Comparison of ENCODE assay signal across 1 cellular context in the genomic region with DNA sequence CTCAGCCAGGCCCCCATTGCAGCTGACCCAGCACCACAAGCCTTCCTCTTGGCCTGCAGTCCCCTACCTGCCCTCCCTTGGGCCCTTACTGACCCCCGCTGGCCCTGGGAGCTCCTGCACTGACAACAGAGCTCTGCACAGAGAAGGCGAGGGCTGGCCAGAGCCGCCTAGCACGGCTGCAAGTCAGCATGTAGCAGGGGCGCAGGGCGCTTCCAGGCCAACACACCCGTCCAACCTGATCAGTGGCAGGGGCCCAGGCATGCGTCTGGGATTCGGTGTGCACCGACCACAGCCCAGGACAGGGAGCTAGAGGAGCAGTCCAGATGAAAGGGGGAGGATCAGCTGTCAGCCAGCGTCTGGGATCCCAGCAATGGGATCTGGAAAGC.
TF ChIP-seq lines count a peak whose summit lies in the region.

No MANE protein-coding gene starts in this region.

TF ChIP-seq in H1, 55 proteins besides CTCF, POLR2A, EP300 and RAD21:
- TF ChIP-seq MAFK (IDR thresholded peaks at IDR 0.05; ENCODE audit: low read depth, low read length) (no peak), BRCA1 (IDR thresholded peaks at IDR 0.05; ENCODE audit: low read depth, low read length) (no peak), EZH2 (IDR thresholded peaks at IDR 0.05; ENCODE audit: low read depth, low read length, severe bottlenecking) (peak; percentile 2), HDAC6 (IDR thresholded peaks at IDR 0.05; ENCODE audit: low read depth, low read length) (no peak), CREB1 (IDR thresholded peaks at IDR 0.05) (no peak)
- TF ChIP-seq, protein P1, sequence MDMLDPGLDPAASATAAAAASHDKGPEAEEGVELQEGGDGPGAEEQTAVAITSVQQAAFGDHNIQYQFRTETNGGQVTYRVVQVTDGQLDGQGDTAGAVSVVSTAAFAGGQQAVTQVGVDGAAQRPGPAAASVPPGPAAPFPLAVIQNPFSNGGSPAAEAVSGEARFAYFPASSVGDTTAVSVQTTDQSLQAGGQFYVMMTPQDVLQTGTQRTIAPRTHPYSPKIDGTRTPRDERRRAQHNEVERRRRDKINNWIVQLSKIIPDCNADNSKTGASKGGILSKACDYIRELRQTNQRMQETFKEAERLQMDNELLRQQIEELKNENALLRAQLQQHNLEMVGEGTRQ (IDR thresholded peaks at IDR 0.05; ENCODE audit: low read length) = no peak
